ENCODE assay signal across 1 cellular context in genomic region chr14:36315159-36315853, GRCh38.
TF ChIP-seq lines count a peak whose summit lies in the region.

No MANE protein-coding gene starts in this region.

TF ChIP-seq in GM12878, 131 proteins besides CTCF, POLR2A, EP300 and RAD21 (continued from another document):
- TF ChIP-seq, protein P1, sequence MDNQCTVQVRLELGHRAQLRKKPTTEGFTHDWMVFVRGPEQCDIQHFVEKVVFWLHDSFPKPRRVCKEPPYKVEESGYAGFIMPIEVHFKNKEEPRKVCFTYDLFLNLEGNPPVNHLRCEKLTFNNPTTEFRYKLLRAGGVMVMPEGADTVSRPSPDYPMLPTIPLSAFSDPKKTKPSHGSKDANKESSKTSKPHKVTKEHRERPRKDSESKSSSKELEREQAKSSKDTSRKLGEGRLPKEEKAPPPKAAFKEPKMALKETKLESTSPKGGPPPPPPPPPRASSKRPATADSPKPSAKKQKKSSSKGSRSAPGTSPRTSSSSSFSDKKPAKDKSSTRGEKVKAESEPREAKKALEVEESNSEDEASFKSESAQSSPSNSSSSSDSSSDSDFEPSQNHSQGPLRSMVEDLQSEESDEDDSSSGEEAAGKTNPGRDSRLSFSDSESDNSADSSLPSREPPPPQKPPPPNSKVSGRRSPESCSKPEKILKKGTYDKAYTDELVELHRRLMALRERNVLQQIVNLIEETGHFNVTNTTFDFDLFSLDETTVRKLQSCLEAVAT (IDR thresholded peaks at IDR 0.05), result no peak
- TF ChIP-seq SPI1 (IDR thresholded peaks at IDR 0.05; ENCODE audit: borderline replicate concordance, insufficient read depth, low read depth, low read length) (no peak), ZNF217 (IDR thresholded peaks at IDR 0.05) (peak; percentile 42; the same call in 1 of the 2 replicates), ASH2L (IDR thresholded peaks at IDR 0.05; ENCODE audit: borderline replicate concordance, low read depth) (no peak), STAT1 (conservative IDR thresholded peaks at IDR 0.05) (no peak), MEF2B (IDR thresholded peaks at IDR 0.05; ENCODE audit: partially characterized antibody, poor library complexity, severe bottlenecking) (no peak), BACH1 (IDR thresholded peaks at IDR 0.05; ENCODE audit: borderline replicate concordance) (no peak), RBBP5 (conservative IDR thresholded peaks at IDR 0.05) (no peak), FOXM1 (IDR thresholded peaks at IDR 0.05; ENCODE audit: low read depth, low read length) (peak; percentile 44; the same call in 1 of the 2 replicates), LARP7 (IDR thresholded peaks at IDR 0.05) (no peak), SIX5 (IDR thresholded peaks at IDR 0.05; ENCODE audit: low read depth, low read length, severe bottlenecking) (no peak), CEBPB (IDR thresholded peaks at IDR 0.05; ENCODE audit: borderline replicate concordance in 1 of 2, low read depth in 2 of 2, low read length in 2 of 2) (no peak), HDAC2 (IDR thresholded peaks at IDR 0.05) (no peak), ZBTB33 (IDR thresholded peaks at IDR 0.05) (no peak), JUNB (IDR thresholded peaks at IDR 0.05) (peak; percentile 67; the same call in 1 of the 2 replicates), SIN3A (IDR thresholded peaks at IDR 0.05; ENCODE audit: low read depth, low read length) (no peak)
- TF ChIP-seq, protein P2, sequence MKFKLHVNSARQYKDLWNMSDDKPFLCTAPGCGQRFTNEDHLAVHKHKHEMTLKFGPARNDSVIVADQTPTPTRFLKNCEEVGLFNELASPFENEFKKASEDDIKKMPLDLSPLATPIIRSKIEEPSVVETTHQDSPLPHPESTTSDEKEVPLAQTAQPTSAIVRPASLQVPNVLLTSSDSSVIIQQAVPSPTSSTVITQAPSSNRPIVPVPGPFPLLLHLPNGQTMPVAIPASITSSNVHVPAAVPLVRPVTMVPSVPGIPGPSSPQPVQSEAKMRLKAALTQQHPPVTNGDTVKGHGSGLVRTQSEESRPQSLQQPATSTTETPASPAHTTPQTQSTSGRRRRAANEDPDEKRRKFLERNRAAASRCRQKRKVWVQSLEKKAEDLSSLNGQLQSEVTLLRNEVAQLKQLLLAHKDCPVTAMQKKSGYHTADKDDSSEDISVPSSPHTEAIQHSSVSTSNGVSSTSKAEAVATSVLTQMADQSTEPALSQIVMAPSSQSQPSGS (IDR thresholded peaks at IDR 0.05; ENCODE audit: low read length), result peak; percentile 29; the same call in 1 of the 2 replicates
- TF ChIP-seq, protein P3, sequence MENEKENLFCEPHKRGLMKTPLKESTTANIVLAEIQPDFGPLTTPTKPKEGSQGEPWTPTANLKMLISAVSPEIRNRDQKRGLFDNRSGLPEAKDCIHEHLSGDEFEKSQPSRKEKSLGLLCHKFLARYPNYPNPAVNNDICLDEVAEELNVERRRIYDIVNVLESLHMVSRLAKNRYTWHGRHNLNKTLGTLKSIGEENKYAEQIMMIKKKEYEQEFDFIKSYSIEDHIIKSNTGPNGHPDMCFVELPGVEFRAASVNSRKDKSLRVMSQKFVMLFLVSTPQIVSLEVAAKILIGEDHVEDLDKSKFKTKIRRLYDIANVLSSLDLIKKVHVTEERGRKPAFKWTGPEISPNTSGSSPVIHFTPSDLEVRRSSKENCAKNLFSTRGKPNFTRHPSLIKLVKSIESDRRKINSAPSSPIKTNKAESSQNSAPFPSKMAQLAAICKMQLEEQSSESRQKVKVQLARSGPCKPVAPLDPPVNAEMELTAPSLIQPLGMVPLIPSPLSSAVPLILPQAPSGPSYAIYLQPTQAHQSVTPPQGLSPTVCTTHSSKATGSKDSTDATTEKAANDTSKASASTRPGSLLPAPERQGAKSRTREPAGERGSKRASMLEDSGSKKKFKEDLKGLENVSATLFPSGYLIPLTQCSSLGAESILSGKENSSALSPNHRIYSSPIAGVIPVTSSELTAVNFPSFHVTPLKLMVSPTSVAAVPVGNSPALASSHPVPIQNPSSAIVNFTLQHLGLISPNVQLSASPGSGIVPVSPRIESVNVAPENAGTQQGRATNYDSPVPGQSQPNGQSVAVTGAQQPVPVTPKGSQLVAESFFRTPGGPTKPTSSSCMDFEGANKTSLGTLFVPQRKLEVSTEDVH (IDR thresholded peaks at IDR 0.05; ENCODE audit: low read depth, partially characterized antibody), result no peak
